Comparison of ENCODE assay signal across 16 cellular contexts in genomic region chr12:95693689-95694088, GRCh38.
"Had no signal": no experiment of that assay in that cellular context is flagged by ENCODE, and none has a peak within 500 bp of the region (broad histone marks: within the 10 kb centered on the region; RNA-seq: fewer than 3 reads in every experiment).

No MANE protein-coding gene starts in this region.

- H3K9me3 ChIP-seq: prostate gland, right atrium auricular region, stomach had no signal

- H3K4me1 Mint-ChIP-seq: activated naive CD4-positive, alpha-beta T cell treated with anti-CD3 and anti-CD28 coated beads, Interleukin-2, amount 50 U/mL, for 24 hours; naive B cell had no signal

- ATAC-seq: foreskin keratinocyte, left lobe of liver had no signal

- H3K27ac Mint-ChIP-seq: activated naive CD4-positive, alpha-beta T cell treated with anti-CD3 and anti-CD28 coated beads, Interleukin-2, amount 50 U/mL, for 24 hours; naive B cell had no signal

- H3K36me3 Mint-ChIP-seq: activated naive CD4-positive, alpha-beta T cell treated with anti-CD3 and anti-CD28 coated beads, Interleukin-2, amount 50 U/mL, for 24 hours; naive B cell had no signal

- H3K4me1 ChIP-seq: foreskin keratinocyte, prostate gland had no signal

- H3K27me3 ChIP-seq: cardiac muscle cell, foreskin keratinocyte, right atrium auricular region, stomach had no signal

- H3K27me3 Mint-ChIP-seq: activated naive CD4-positive, alpha-beta T cell treated with anti-CD3 and anti-CD28 coated beads, Interleukin-2, amount 50 U/mL, for 24 hours had no signal

- DNase-seq: activated CD4-positive, alpha-beta T cell treated with anti-CD3 and anti-CD28 coated beads, Interleukin-2, amount 50 U/mL, for 4 hours; activated gamma-delta T cell; foreskin keratinocyte; hypothalamus; mammary epithelial cell; midbrain; naive B cell; stimulated activated CD4-positive, alpha-beta T cell treated with anti-CD3 and anti-CD28 coated beads, Interleukin-15, amount 100 ng/mL, for 24 hours; stimulated activated CD4-positive, alpha-beta T cell treated with anti-CD3 and anti-CD28 coated beads, Interleukin-2, amount 100 ng/mL, for 48 hours had no signal

- H3K36me3 ChIP-seq: cardiac muscle cell, prostate gland, right atrium auricular region had no signal

- H3K4me3 ChIP-seq: cardiac muscle cell, prostate gland, right atrium auricular region, stomach had no signal

- H3K9me3 Mint-ChIP-seq: activated naive CD4-positive, alpha-beta T cell treated with anti-CD3 and anti-CD28 coated beads, Interleukin-2, amount 50 U/mL, for 24 hours; naive B cell; neural crest cell had no signal

- H3K27ac ChIP-seq: cardiac muscle cell, foreskin keratinocyte, prostate gland had no signal

- H3K4me3 Mint-ChIP-seq: activated naive CD4-positive, alpha-beta T cell treated with anti-CD3 and anti-CD28 coated beads, Interleukin-2, amount 50 U/mL, for 24 hours; naive B cell; neural crest cell had no signal
